Comparison of ENCODE assay signal across 20 cellular contexts in the genomic region with DNA sequence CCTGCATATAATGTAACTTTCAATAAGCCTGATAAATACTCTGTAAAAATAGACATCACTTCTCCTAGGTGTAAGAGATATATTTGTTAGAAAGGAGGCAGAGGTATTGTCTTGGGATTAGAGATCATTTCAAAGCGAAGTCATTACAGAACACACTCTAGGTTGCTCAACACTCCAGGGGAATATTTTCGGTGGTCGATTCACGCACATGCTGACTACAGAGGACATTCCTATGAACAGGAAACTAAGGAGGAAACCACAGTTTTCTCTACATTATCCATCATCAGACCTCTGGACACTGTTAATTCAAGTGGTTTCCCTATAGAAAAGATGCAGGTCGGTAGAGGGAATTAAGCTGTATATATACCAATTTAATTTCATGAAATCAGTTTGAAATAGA.
A peak's percentile ranks its signal among the peaks of the same experiment; 100 is the strongest.
DNase-seq lines count a peak whose midpoint lies in the region; ATAC-seq and TF ChIP-seq lines count a peak whose summit lies in the region.
"Had no signal": no experiment of that assay in that cellular context is flagged by ENCODE, and none has a peak within 500 bp of the region (broad histone marks: within the 10 kb centered on the region; RNA-seq: fewer than 3 reads in every experiment).

No MANE protein-coding gene starts in this region.

- in situ Hi-C loops in IMR-90 (cut with MboI; ENCODE audit: low sequenced_read_pairs) = no loop called here

- no peak for TF ChIP-seq RAD21 in IMR-90 (IDR thresholded peaks at IDR 0.05; ENCODE audit: low read length)

- H3K9ac ChIP-seq in BLaER1 = no peak overlapping the region
- H3K9ac ChIP-seq in IMR-90 (ENCODE audit: low read depth, low read length) = no peak overlapping the region
- H3K9ac ChIP-seq in mesenchymal stem cell (ENCODE audit: low read length) = no peak overlapping the region
- H3K9ac ChIP-seq: KMS-11 had no signal

- no peak for ATAC-seq in IMR-90 (ENCODE audit: low read depth)
- ATAC-seq: GM23338 had no signal

- H3K27me3 ChIP-seq in BLaER1 (no peaks in the 10 kb centered on the region), IMR-90 (ENCODE audit: control insufficient read depth, insufficient read depth, low read length) (no peaks in the 10 kb centered on the region), mesenchymal stem cell (ENCODE audit: control insufficient read depth in 1 of 2, insufficient read depth in 1 of 2, low read length in 2 of 2) (no peaks in the 10 kb centered on the region)

- H3K9me3 ChIP-seq in BLaER1 (no peaks in the 10 kb centered on the region), IMR-90 (ENCODE audit: control insufficient read depth, insufficient read depth, low read length) (no peaks in the 10 kb centered on the region), mesenchymal stem cell (ENCODE audit: control insufficient read depth, low read length) (no peaks in the 10 kb centered on the region)

- H3K4ac ChIP-seq in IMR-90 (ENCODE audit: low read depth, low read length) = no peak overlapping the region
- H3K4ac ChIP-seq in mesenchymal stem cell (ENCODE audit: low read depth in 1 of 2, low read length in 2 of 2) = no peak overlapping the region

- no peak for TF ChIP-seq POLR2A in IMR-90 (IDR thresholded peaks at IDR 0.05; ENCODE audit: low read depth, low read length)

- CTCF ChIA-PET in IMR-90 (lab: Yijun Ruan, JAX) = interaction anchor here (0.6 kb wide), 1 partner anchor 146 kb away, joined by 3 read pairs; no protein-coding TSS in a partner anchor

- H4K91ac ChIP-seq in IMR-90 (ENCODE audit: insufficient read depth, low read depth, low read length) (no peak overlapping the region), mesenchymal stem cell (ENCODE audit: low read length) (no peak overlapping the region)

- dilution Hi-C loops in IMR-90 (cut with HindIII; ENCODE audit: low sequenced_read_pairs, unreplicated experiment) = no loop called here

- H4K8ac ChIP-seq in IMR-90 (ENCODE audit: low read depth in 2 of 2, low read length in 2 of 2) (peak overlapping the region in 1 of 2 experiments; percentile 15; a peak in 1 of 4 replicates), mesenchymal stem cell (ENCODE audit: low read length) (no peak overlapping the region)

- H3K27ac ChIP-seq in BLaER1 (no peak overlapping the region), IMR-90 (ENCODE audit: insufficient read depth, low read length) (no peak overlapping the region), mesenchymal stem cell (ENCODE audit: low read length, poor library complexity, severe bottlenecking) (no peak overlapping the region)
- H3K27ac ChIP-seq: KMS-11 had no signal

- DNase-seq in IMR-90 (peak; percentile 55), choroid plexus epithelial cell (ENCODE audit: low read depth) (peak; percentile 60), mesenchymal stem cell (peak; percentile 32), NCI-H146 treated with DMSO at 0.1 percent for 48 hours (lab: John Stamatoyannopoulos, UW; ENCODE audit: unreplicated experiment) (no peak), T-helper 1 cell (no peak), NOMO-1 treated with DMSO at 0.1 percent for 48 hours (lab: John Stamatoyannopoulos, UW; ENCODE audit: unreplicated experiment) (no peak), NCI-H510A (lab: John Stamatoyannopoulos, UW) (no peak)
- DNase-seq: 8988T, DMS53, HCEC 1CT, NCI-H1092 treated with DMSO at 0.1 percent for 48 hours, NCI-H1436 treated with DMSO at 0.1 percent for 48 hours, NCI-H2029, NCI-H2227 treated with DMSO at 0.1 percent for 48 hours, NCI-H524, NCI-H774, Right ventricle myocardium superior had no signal

- H3K23ac ChIP-seq in IMR-90 (ENCODE audit: low read depth, low read length) (no peak overlapping the region), mesenchymal stem cell (ENCODE audit: low read length in 2 of 2) (no peak overlapping the region)

- no peak overlapping the region for H2AK5ac ChIP-seq in IMR-90 (ENCODE audit: low read depth, low read length)
- no peak overlapping the region for H2AK5ac ChIP-seq in mesenchymal stem cell (ENCODE audit: low read length, severe bottlenecking)

- no peak overlapping the region for H4K5ac ChIP-seq in IMR-90 (ENCODE audit: low read depth, low read length)

- H4K20me1 ChIP-seq in BLaER1 (no peaks in the 10 kb centered on the region), IMR-90 (ENCODE audit: insufficient read depth, low read length) (no peaks in the 10 kb centered on the region)

- H3K4me2 ChIP-seq in BLaER1 (peak overlapping the region; percentile 60), IMR-90 (ENCODE audit: low read depth, low read length) (no peak overlapping the region), mesenchymal stem cell (ENCODE audit: low read length, poor library complexity, severe bottlenecking) (no peak overlapping the region)
- H3K4me2 ChIP-seq: GM23338, KMS-11 had no signal

- intact Hi-C loops in IMR-90 (cut with micrococcal nuclease) = loop anchor here (5.0 kb wide), 1 partner anchor 287 kb away; no protein-coding TSS in a partner anchor

- H3K36me3 ChIP-seq in BLaER1 (no peaks in the 10 kb centered on the region), IMR-90 (ENCODE audit: control insufficient read depth, insufficient read depth, low read length) (no peaks in the 10 kb centered on the region), mesenchymal stem cell (ENCODE audit: control insufficient read depth in 1 of 2, insufficient read depth in 2 of 2, low read depth in 1 of 2, low read length in 2 of 2) (no peaks in the 10 kb centered on the region)

- peaks cover 71% of the 10 kb centered on the region for H3K4me1 ChIP-seq in BLaER1
- no peaks in the 10 kb centered on the region; the same call in 1 of the 2 replicates for H3K4me1 ChIP-seq in IMR-90 (ENCODE audit: control insufficient read depth, insufficient read depth, low read length)
- no peaks in the 10 kb centered on the region for H3K4me1 ChIP-seq in mesenchymal stem cell (ENCODE audit: control insufficient read depth, insufficient read depth, low read depth, low read length)

- H3K4me3 ChIP-seq in BLaER1 (no peak overlapping the region), IMR-90 (ENCODE audit: insufficient read depth, low read depth, low read length) (no peak overlapping the region), choroid plexus epithelial cell (ENCODE audit: low read depth, low read length) (no peak overlapping the region), mesenchymal stem cell (ENCODE audit: insufficient read depth in 1 of 2, low read depth in 1 of 2, low read length in 2 of 2) (no peak overlapping the region)
- H3K4me3 ChIP-seq: GM23338 had no signal

- BruUV-seq in IMR-90 (replicated peaks; lab: Mats Ljungman, UMichigan) = no TSS peak

- H3K18ac ChIP-seq in IMR-90 (ENCODE audit: low read depth, low read length) = no peak overlapping the region
- no peak overlapping the region for H3K18ac ChIP-seq in mesenchymal stem cell (ENCODE audit: low read depth in 1 of 2, low read length in 2 of 2)

- no peaks in the 10 kb centered on the region for H3K79me1 ChIP-seq in IMR-90 (ENCODE audit: low read depth in 1 of 2, low read length in 2 of 2)
- no peaks in the 10 kb centered on the region for H3K79me1 ChIP-seq in mesenchymal stem cell (replicated peaks; ENCODE audit: low read length, poor library complexity, severe bottlenecking)

- POLR2A ChIA-PET in IMR-90 (lab: Charles Lee; ENCODE audit: unreplicated experiment) = no interaction called here

- H2BK15ac ChIP-seq in IMR-90 (ENCODE audit: low read depth, low read length) (no peak overlapping the region), mesenchymal stem cell (ENCODE audit: low read depth, poor library complexity, severe bottlenecking) (no peak overlapping the region)

- H3K14ac ChIP-seq in IMR-90 (replicated peaks; ENCODE audit: low read depth, low read length) (no peak overlapping the region), mesenchymal stem cell (ENCODE audit: low read length in 2 of 2) (no peak overlapping the region)

- H2BK20ac ChIP-seq in IMR-90 (ENCODE audit: low read depth, low read length) = no peak overlapping the region

- no peak overlapping the region for H2AK9ac ChIP-seq in IMR-90 (replicated peaks; ENCODE audit: low read depth, low read length, poor library complexity)

- WGBS in IMR-90 (ENCODE audit: extremely low coverage in 2 of 2, insufficient read length in 1 of 2), 2 experiments = no CpG with 5 or more reads among the region's 5 CpGs
- 66% methylated on average over 4 of the region's 5 CpGs for WGBS in mesenchymal stem cell

- H2AFZ ChIP-seq in IMR-90 (replicated peaks; ENCODE audit: low read length, poor library complexity) (no peak overlapping the region), mesenchymal stem cell (ENCODE audit: low read depth, low read length) (no peak overlapping the region)
- H2AFZ ChIP-seq: GM23338 had no signal

- H2BK12ac ChIP-seq in mesenchymal stem cell (ENCODE audit: low read length in 2 of 2) = no peak overlapping the region

- H3K56ac ChIP-seq in IMR-90 (ENCODE audit: extremely low read depth, insufficient read depth, low read length) = no peak overlapping the region

- H2BK5ac ChIP-seq in IMR-90 (ENCODE audit: low read depth, low read length, poor library complexity, severe bottlenecking) (no peak overlapping the region), mesenchymal stem cell (ENCODE audit: low read depth, low read length, poor library complexity, severe bottlenecking) (no peak overlapping the region)

- H2BK120ac ChIP-seq in IMR-90 (ENCODE audit: low read depth, low read length) (no peak overlapping the region), mesenchymal stem cell (ENCODE audit: low read depth, low read length) (no peak overlapping the region)

- TF ChIP-seq CTCF in IMR-90 (conservative IDR thresholded peaks at IDR 0.05; ENCODE audit: low read depth, low read length) (no peak), choroid plexus epithelial cell (conservative IDR thresholded peaks at IDR 0.05; ENCODE audit: low read depth, low read length) (no peak)

- H3K9me1 ChIP-seq in IMR-90 (ENCODE audit: insufficient read depth, low read length) = no peaks in the 10 kb centered on the region

TF ChIP-seq in IMR-90, 13 proteins besides CTCF, POLR2A, EP300 and RAD21:
- TF ChIP-seq FOS (IDR thresholded peaks at IDR 0.05; ENCODE audit: low read depth, low read length) (no peak), CEBPB (IDR thresholded peaks at IDR 0.05; ENCODE audit: low read depth, low read length) (peak; percentile 51; the same call in 1 of the 2 replicates)
TF ChIP-seq in IMR-90: peak in this region for 1.

Comparison
In these comparisons a context has a peak if more than half of its experiments do, and no peak if none do; other contexts are left out.
1. DNase-seq: peak in IMR-90 (single experiment), choroid plexus epithelial cell (single experiment) and mesenchymal stem cell (single experiment); none in NCI-H146 treated with DMSO at 0.1 percent for 48 hours (single experiment), T-helper 1 cell (0 of 5), NOMO-1 treated with DMSO at 0.1 percent for 48 hours (single experiment) and NCI-H510A (single experiment).